ENCODE assay signal across 1 cellular context in the genomic region with DNA sequence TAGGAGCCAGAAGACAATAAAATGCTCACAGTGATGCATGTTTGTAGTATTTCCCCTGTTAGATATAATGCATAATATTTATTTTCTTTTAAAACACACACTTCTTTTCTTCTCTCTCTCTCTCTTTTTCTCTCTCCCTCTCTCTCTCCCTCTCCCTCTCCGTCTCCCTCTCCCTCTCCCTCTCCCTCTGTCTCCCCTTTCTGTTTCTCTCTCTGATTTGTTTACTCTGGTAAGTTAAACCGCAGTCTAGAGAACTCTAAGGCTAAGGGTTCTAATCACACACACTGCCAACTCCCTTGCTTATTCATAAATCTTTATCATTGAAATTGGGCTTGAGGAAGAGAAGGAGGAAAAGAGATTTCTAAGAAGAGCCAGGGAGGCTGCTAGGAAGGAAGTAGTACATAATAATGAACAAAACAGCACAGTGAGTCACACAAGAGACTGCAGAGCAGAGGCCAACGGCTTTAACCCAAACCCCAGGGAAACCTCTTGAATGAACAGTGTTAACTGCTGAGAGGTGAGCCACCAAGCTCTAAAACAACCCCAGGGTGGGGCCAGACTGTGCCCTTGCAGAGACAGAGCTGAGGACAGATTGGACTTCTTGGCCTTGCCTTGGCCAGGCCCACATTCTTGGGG.
TF ChIP-seq lines count a peak whose summit lies in the region.

No MANE protein-coding gene starts in this region.

TF ChIP-seq in WTC11, 78 proteins besides CTCF, POLR2A, EP300 and RAD21:
- TF ChIP-seq, protein P1, sequence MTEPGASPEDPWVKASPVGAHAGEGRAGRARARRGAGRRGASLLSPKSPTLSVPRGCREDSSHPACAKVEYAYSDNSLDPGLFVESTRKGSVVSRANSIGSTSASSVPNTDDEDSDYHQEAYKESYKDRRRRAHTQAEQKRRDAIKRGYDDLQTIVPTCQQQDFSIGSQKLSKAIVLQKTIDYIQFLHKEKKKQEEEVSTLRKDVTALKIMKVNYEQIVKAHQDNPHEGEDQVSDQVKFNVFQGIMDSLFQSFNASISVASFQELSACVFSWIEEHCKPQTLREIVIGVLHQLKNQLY (CRISPR knock-in tag; IDR thresholded peaks at IDR 0.05) = no peak
- TF ChIP-seq ZNF121 (CRISPR knock-in tag; IDR thresholded peaks at IDR 0.05) = no peak
- TF ChIP-seq, protein P2, sequence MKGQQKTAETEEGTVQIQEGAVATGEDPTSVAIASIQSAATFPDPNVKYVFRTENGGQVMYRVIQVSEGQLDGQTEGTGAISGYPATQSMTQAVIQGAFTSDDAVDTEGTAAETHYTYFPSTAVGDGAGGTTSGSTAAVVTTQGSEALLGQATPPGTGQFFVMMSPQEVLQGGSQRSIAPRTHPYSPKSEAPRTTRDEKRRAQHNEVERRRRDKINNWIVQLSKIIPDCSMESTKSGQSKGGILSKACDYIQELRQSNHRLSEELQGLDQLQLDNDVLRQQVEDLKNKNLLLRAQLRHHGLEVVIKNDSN (CRISPR knock-in tag; IDR thresholded peaks at IDR 0.05) = no peak
- no peak for TF ChIP-seq E2F5 (CRISPR knock-in tag; IDR thresholded peaks at IDR 0.05)
- no peak for TF ChIP-seq ZNF423 (CRISPR knock-in tag; IDR thresholded peaks at IDR 0.05)
- TF ChIP-seq ZNF416 (CRISPR knock-in tag; IDR thresholded peaks at IDR 0.05) = no peak
- no peak for TF ChIP-seq ZNF512 (CRISPR knock-in tag; IDR thresholded peaks at IDR 0.05; ENCODE audit: borderline replicate concordance)
- TF ChIP-seq NFATC4 (CRISPR knock-in tag; IDR thresholded peaks at IDR 0.05) = no peak
- TF ChIP-seq ZNF219 (CRISPR knock-in tag; IDR thresholded peaks at IDR 0.05; ENCODE audit: borderline replicate concordance) = no peak
- TF ChIP-seq RELA (CRISPR knock-in tag; IDR thresholded peaks at IDR 0.05; ENCODE audit: borderline replicate concordance) = no peak
- TF ChIP-seq, protein P3, sequence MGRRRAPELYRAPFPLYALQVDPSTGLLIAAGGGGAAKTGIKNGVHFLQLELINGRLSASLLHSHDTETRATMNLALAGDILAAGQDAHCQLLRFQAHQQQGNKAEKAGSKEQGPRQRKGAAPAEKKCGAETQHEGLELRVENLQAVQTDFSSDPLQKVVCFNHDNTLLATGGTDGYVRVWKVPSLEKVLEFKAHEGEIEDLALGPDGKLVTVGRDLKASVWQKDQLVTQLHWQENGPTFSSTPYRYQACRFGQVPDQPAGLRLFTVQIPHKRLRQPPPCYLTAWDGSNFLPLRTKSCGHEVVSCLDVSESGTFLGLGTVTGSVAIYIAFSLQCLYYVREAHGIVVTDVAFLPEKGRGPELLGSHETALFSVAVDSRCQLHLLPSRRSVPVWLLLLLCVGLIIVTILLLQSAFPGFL (CRISPR knock-in tag; IDR thresholded peaks at IDR 0.05; ENCODE audit: borderline replicate concordance) = no peak
- no peak for TF ChIP-seq JUN (CRISPR knock-in tag; IDR thresholded peaks at IDR 0.05)
- TF ChIP-seq ARID4B (CRISPR knock-in tag; IDR thresholded peaks at IDR 0.05; ENCODE audit: borderline replicate concordance) = no peak
- TF ChIP-seq E2F4 (CRISPR knock-in tag; IDR thresholded peaks at IDR 0.05; ENCODE audit: borderline replicate concordance, low read depth) = no peak
- no peak for TF ChIP-seq NR3C1 (CRISPR knock-in tag; conservative IDR thresholded peaks at IDR 0.05; ENCODE audit: low read depth)
